In the genomic region with DNA sequence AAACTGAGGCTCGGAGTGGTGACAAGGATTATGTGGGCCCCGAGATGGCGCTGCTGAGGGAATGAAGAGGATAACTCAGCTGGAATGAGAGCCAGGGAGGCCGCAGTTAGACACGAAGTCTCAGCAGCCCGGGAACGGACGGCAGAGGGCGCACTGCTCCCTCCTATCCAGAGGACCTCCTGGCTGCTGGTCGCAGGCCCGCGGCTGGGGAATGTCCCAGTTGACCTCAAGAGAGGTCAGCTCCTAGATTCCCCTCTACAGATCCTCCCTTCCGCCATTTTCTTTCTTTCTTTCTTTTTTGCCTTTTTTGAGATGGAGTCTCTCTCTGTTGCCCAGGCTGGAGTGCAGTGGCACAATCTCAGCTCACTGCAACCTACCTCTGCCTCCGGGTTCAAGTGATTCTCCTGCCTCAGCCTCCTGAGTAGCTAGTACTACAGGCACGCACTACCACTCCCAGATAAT, we compare ENCODE assay signal across 8 cellular contexts. TPM values are rescaled to one million over a fixed set of nuclear protein-coding genes. Genes with fewer than 3 reads are reported as not detected.
DNase-seq lines count a peak whose midpoint lies in the region; FAIRE-seq and TF ChIP-seq lines count a peak whose summit lies in the region.

No MANE protein-coding gene starts in this region.

- H3K4me3 ChIP-seq in GM23248, result no peak overlapping the region
- no peak overlapping the region for H3K4me3 ChIP-seq in H1 (ENCODE audit: extremely low read depth in 1 of 4, insufficient read depth in 2 of 4, low read depth in 3 of 4, low read length in 4 of 4)
- no peak overlapping the region for H3K4me3 ChIP-seq in suprapubic skin

- no peak overlapping the region for H4K91ac ChIP-seq in H1 (replicated peaks; ENCODE audit: insufficient read length, low read length)

- H4K20me1 ChIP-seq in GM23248 (ENCODE audit: insufficient read depth) (no peaks in the 10 kb centered on the region), H1 (replicated peaks in 1 of 2; ENCODE audit: control insufficient read depth in 1 of 2, insufficient read depth in 2 of 2, low read length in 2 of 2) (peaks cover 0 to 4% of the 10 kb centered on the region in 2 experiments)

- TF ChIP-seq EP300 in H1 (IDR thresholded peaks at IDR 0.05; ENCODE audit: borderline replicate concordance in 1 of 2, low read depth in 2 of 2, low read length in 2 of 2) (peak in 1 of 2 experiments; percentile 16; a peak in 1 of 3 replicates), suprapubic skin (IDR thresholded peaks at IDR 0.05) (no peak)

- H2BK120ac ChIP-seq in H1 (replicated peaks; ENCODE audit: low read depth, low read length), result no peak overlapping the region

- no peak overlapping the region for H3K23ac ChIP-seq in H1 (ENCODE audit: insufficient read length)

- TF ChIP-seq POLR2A in H1 (IDR thresholded peaks at IDR 0.05; ENCODE audit: control extremely low read depth in 1 of 2, low read depth in 2 of 2, low read length in 2 of 2) (no peak), suprapubic skin (IDR thresholded peaks at IDR 0.05) (no peak)

- no peak overlapping the region for H4K8ac ChIP-seq in H1 (ENCODE audit: extremely low read depth, insufficient read depth, low read length)

- no peaks in the 10 kb centered on the region for H3K36me3 Mint-ChIP-seq in activated CD4-positive, alpha-beta memory T cell treated with anti-CD3 and anti-CD28 coated beads, Interleukin-2, amount 10 ng/mL, durations not matched to agents 7 days and 5 days (ENCODE audit: low read depth)

- H3F3A ChIP-seq in GM23248 (ENCODE audit: insufficient read depth), result no peaks in the 10 kb centered on the region

- H3K36me3 ChIP-seq in GM23248 (ENCODE audit: low read depth) (no peaks in the 10 kb centered on the region), H1 (ENCODE audit: control insufficient read depth in 2 of 4, insufficient read depth in 4 of 4, low read length in 3 of 4) (0 out of 8 replicates have a peak, but pooled peaks cover 0 to under 1% (median 0%) of the 10 kb centered on the region in 4 experiments), suprapubic skin (no peaks in the 10 kb centered on the region)

- peak; percentile 28 for DNase-seq in AG09319 (ENCODE audit: extremely low read depth, low read depth)
- DNase-seq in GM23248, result peak; percentile 89
- DNase-seq in NCI-H748 treated with DMSO at 0.1 percent for 48 hours (lab: John Stamatoyannopoulos, UW), result peak; percentile 64
- DNase-seq in activated CD4-positive, alpha-beta memory T cell treated with anti-CD3 and anti-CD28 coated beads, Interleukin-2, amount 10 ng/mL, durations not matched to agents 7 days and 5 days, result peak; percentile 65
- DNase-seq in H1 (ENCODE audit: low read depth in 1 of 2, low spot score in 2 of 2), result peak; percentile 89 to 99
- DNase-seq in midbrain (lab: John Stamatoyannopoulos, UW), result peak; percentile 91
- DNase-seq in stimulated activated CD8-positive, alpha-beta memory T cell treated with anti-CD3 and anti-CD28 coated beads, Interleukin-4, amount 100 ng/mL, for 48 hours, result peak; percentile 89
- DNase-seq in suprapubic skin (ENCODE audit: low spot score in 2 of 2), result no peak

- no peak overlapping the region for H3K9ac ChIP-seq in GM23248
- H3K9ac ChIP-seq in H1 (replicated peaks in 1 of 4; ENCODE audit: extremely low read depth in 1 of 4, low read depth in 3 of 4, low read length in 3 of 4), result no peak overlapping the region

- 21 to 22% methylated on average over 15 of the region's 15 CpGs for WGBS in GM23248 (ENCODE audit: low coverage in 1 of 2, low lambda C conversion rate in 2 of 2, missing lambda C conversion rate in 2 of 2), 2 experiments
- 26% methylated on average over 15 of the region's 15 CpGs; no CpG with 5 or more reads in 1 of the 2 experiments for WGBS in H1 (ENCODE audit: extremely low coverage in 1 of 2, insufficient coverage in 1 of 2, insufficient read length in 1 of 2, insufficient replicate concordance in 2 of 2, low coverage in 1 of 2, low lambda C conversion rate in 2 of 2, missing lambda C conversion rate in 1 of 2), 2 experiments
- 21% methylated on average over 15 of the region's 15 CpGs for WGBS in suprapubic skin

- no peak overlapping the region for H3K4me3 Mint-ChIP-seq in activated CD4-positive, alpha-beta memory T cell treated with anti-CD3 and anti-CD28 coated beads, Interleukin-2, amount 10 ng/mL, durations not matched to agents 7 days and 5 days

- no peak overlapping the region for H3K56ac ChIP-seq in H1 (replicated peaks; ENCODE audit: insufficient read length, low read depth, low read length)

- H3K23me2 ChIP-seq in H1 (ENCODE audit: low read depth, low read length), result no peaks in the 10 kb centered on the region; the same call in 1 of the 2 replicates

- no peak overlapping the region for H3K27ac Mint-ChIP-seq in activated CD4-positive, alpha-beta memory T cell treated with anti-CD3 and anti-CD28 coated beads, Interleukin-2, amount 10 ng/mL, durations not matched to agents 7 days and 5 days

- H2BK12ac ChIP-seq in H1 (ENCODE audit: low read depth, low read length), result no peak overlapping the region

- no peaks in the 10 kb centered on the region for H3K9me2 ChIP-seq in GM23248 (ENCODE audit: insufficient read depth)

- H3K79me2 ChIP-seq in GM23248 (ENCODE audit: insufficient read depth) (no peaks in the 10 kb centered on the region), H1 (ENCODE audit: control insufficient read depth in 1 of 2, insufficient read depth in 2 of 2, low read length in 2 of 2) (no peaks in the 10 kb centered on the region)

- H3K4me1 ChIP-seq in GM23248 (ENCODE audit: insufficient read depth) (no peaks in the 10 kb centered on the region), H1 (replicated peaks in 1 of 4; ENCODE audit: control insufficient read depth in 3 of 4, insufficient read depth in 4 of 4, low read length in 3 of 4) (no peaks in the 10 kb centered on the region), suprapubic skin (no peaks in the 10 kb centered on the region)

- H2BK20ac ChIP-seq in H1 (ENCODE audit: low read length), result no peak overlapping the region

- no peak overlapping the region for H3K14ac ChIP-seq in H1 (ENCODE audit: insufficient read length)

- H2BK5ac ChIP-seq in H1 (ENCODE audit: low read depth, low read length), result no peak overlapping the region

- no peak overlapping the region for H4K5ac ChIP-seq in H1 (ENCODE audit: insufficient read length, low read depth, low read length)

- H3K27me3 ChIP-seq in GM23248 (replicated peaks; ENCODE audit: insufficient read depth) (no peaks in the 10 kb centered on the region), H1 (replicated peaks in 1 of 4; ENCODE audit: control insufficient read depth in 3 of 4, extremely low read depth in 1 of 4, insufficient read depth in 3 of 4, low read length in 3 of 4) (no peaks in the 10 kb centered on the region), suprapubic skin (peaks cover 18% of the 10 kb centered on the region)

- FAIRE-seq in H1 (lab: Jason Lieb, UNC), result peak; percentile 52

- H3K79me1 ChIP-seq in H1 (ENCODE audit: low read depth, low read length), result no peaks in the 10 kb centered on the region

- peak; percentile 89 to 91 for TF ChIP-seq RAD21 in H1 (IDR thresholded peaks at IDR 0.05 in 1 of 2, conservative IDR thresholded peaks at IDR 0.05 in 1 of 2; ENCODE audit: low read depth in 2 of 2, low read length in 2 of 2)

- TF ChIP-seq CTCF in AG09319 (IDR thresholded peaks at IDR 0.05; ENCODE audit: low read depth, low read length) (peak; percentile 79), H1 (IDR thresholded peaks at IDR 0.05; ENCODE audit: control extremely low read depth in 1 of 3, insufficient read depth in 1 of 3, low read depth in 1 of 3, low read length in 3 of 3) (peak; percentile 98 to 100 (median 99)), suprapubic skin (IDR thresholded peaks at IDR 0.05) (peak in 1 of 2 donors; percentile 68)

- POLR2A ChIA-PET in activated CD4-positive, alpha-beta memory T cell treated with anti-CD3 and anti-CD28 coated beads, Interleukin-2, amount 10 ng/mL, durations not matched to agents 7 days and 5 days (lab: Charles Lee), result no interaction called here
- POLR2A ChIA-PET in H1 (lab: Charles Lee; ENCODE audit: partially characterized antibody), result interaction anchor here (0.6 to 2.0 kb wide), 4 partner anchors 12 to 70 kb away, joined by 3 to 8 read pairs (median 4); no protein-coding TSS in a partner anchor

- in situ Hi-C loops in GM23248 (cut with MboI), result no loop called here

- H2AK5ac ChIP-seq in H1 (ENCODE audit: low read depth, low read length), result no peak overlapping the region

- no peak overlapping the region for H3K27ac ChIP-seq in GM23248
- H3K27ac ChIP-seq in H1 (ENCODE audit: low read depth, low read length), result no peak overlapping the region
- H3K27ac ChIP-seq in suprapubic skin, result no peak overlapping the region

- H3K27me3 Mint-ChIP-seq in activated CD4-positive, alpha-beta memory T cell treated with anti-CD3 and anti-CD28 coated beads, Interleukin-2, amount 10 ng/mL, durations not matched to agents 7 days and 5 days, result peaks cover 6% of the 10 kb centered on the region

- H3K4me2 ChIP-seq in GM23248 (ENCODE audit: unreplicated experiment) (no peak overlapping the region), H1 (ENCODE audit: insufficient read depth in 1 of 2, low read depth in 2 of 2, low read length in 2 of 2) (no peak overlapping the region)

- no peaks in the 10 kb centered on the region for H3K9me3 ChIP-seq in GM23248 (ENCODE audit: low read depth)
- H3K9me3 ChIP-seq in H1 (ENCODE audit: insufficient read depth in 2 of 2, low read depth in 1 of 2, low read length in 1 of 2), result no peaks in the 10 kb centered on the region; a peak in 1 of 4 replicates
- H3K9me3 ChIP-seq in suprapubic skin, result peaks cover 3% of the 10 kb centered on the region

- H3K4me1 Mint-ChIP-seq in activated CD4-positive, alpha-beta memory T cell treated with anti-CD3 and anti-CD28 coated beads, Interleukin-2, amount 10 ng/mL, durations not matched to agents 7 days and 5 days, result no peaks in the 10 kb centered on the region

- no peak overlapping the region for H2BK15ac ChIP-seq in H1 (ENCODE audit: low read length)

- no peak overlapping the region for H3K18ac ChIP-seq in H1 (ENCODE audit: extremely low read depth, low read length)

- H2AFZ ChIP-seq in GM23248, result no peak overlapping the region
- no peak overlapping the region for H2AFZ ChIP-seq in H1 (ENCODE audit: low read length)

- CTCF ChIA-PET in activated CD4-positive, alpha-beta memory T cell treated with anti-CD3 and anti-CD28 coated beads, Interleukin-2, amount 10 ng/mL, durations not matched to agents 7 days and 5 days (lab: Charles Lee), result interaction anchor here (0.6 to 4.2 kb wide), 14 partner anchors 17 to 384 kb away, joined by 3 to 26 read pairs (median 4); partner anchors contain the start of gene JOSD2
- CTCF ChIA-PET in H1 (lab: Charles Lee; ENCODE audit: partially characterized antibody), result interaction anchor here (0.7 to 17.1 kb wide), 49 partner anchors 9 to 554 kb away, joined by 3 to 269 read pairs (median 6); partner anchors contain the start of genes ASPDH, CLEC11A, JOSD2 and POLD1

- H3K9me3 Mint-ChIP-seq in activated CD4-positive, alpha-beta memory T cell treated with anti-CD3 and anti-CD28 coated beads, Interleukin-2, amount 10 ng/mL, durations not matched to agents 7 days and 5 days, result peaks cover under 1% of the 10 kb centered on the region

- H3K4ac ChIP-seq in H1 (replicated peaks; ENCODE audit: insufficient read length, low read depth, low read length), result no peak overlapping the region

RNA-seq across cellular contexts. Expression of gene ASPDH, which starts 24.1 kb away (rescaled TPM):
- total RNA-seq in GM23248 (2014; rRNA removed; shearing (Covaris generic)), result not detected in 2 replicates
- not detected in 2 replicates for polyA plus RNA-seq in GM23248 (2016; fragmentation: Nextera tagmentation; extraction: Ambion mirVana)
- not detected for total RNA-seq in activated CD4-positive, alpha-beta memory T cell treated with anti-CD3 and anti-CD28 coated beads, Interleukin-2, amount 10 ng/mL, durations not matched to agents 7 days and 5 days
- total RNA-seq in H1 (2021; fragmentation: NEBNext Ultra II Directional; extraction: Animal tissue kit (Norgen Biotek cat#: 25700)), result not detected in 2 replicates
- polyA plus RNA-seq in H1 (2011; rRNA removed), result not detected in 2 replicates
- polyA plus RNA-seq in H1 (2011; cell fraction: cytosol; rRNA removed), result 0.21 TPM
- polyA plus RNA-seq in H1 (2011; cell fraction: nucleus; rRNA removed), result not detected
- polyA plus RNA-seq in H1 (2012, experiment 1 of 2), result 0.34 TPM in 1 of 4 replicates, not detected in the others
- not detected for polyA plus RNA-seq in H1 (2012, experiment 2 of 2)
- not detected for polyA plus RNA-seq in H1 (2013, experiment 1 of 2)
- polyA plus RNA-seq in H1 (2013, experiment 2 of 2), result not detected
- polyA minus RNA-seq in H1 (2011; rRNA and poly(A)+ RNA removed), result not detected in 2 replicates
- not detected for polyA minus RNA-seq in H1 (2011; cell fraction: cytosol; rRNA and poly(A)+ RNA removed)
- polyA minus RNA-seq in H1 (2011; cell fraction: nucleus; rRNA and poly(A)+ RNA removed), result not detected
- not detected for total RNA-seq in suprapubic skin

RNA-seq across cellular contexts. Expression of gene JOSD2, which starts 26.8 kb away (rescaled TPM):
- total RNA-seq in GM23248 (2014; rRNA removed; shearing (Covaris generic)), result 50.7 and 55.2 TPM in 2 replicates
- polyA plus RNA-seq in GM23248 (2016; fragmentation: Nextera tagmentation; extraction: Ambion mirVana), result 98.5 and 108 TPM in 2 replicates
- total RNA-seq in activated CD4-positive, alpha-beta memory T cell treated with anti-CD3 and anti-CD28 coated beads, Interleukin-2, amount 10 ng/mL, durations not matched to agents 7 days and 5 days, result 10 to 100 TPM; 44.7 to 51.4 TPM
- total RNA-seq in H1 (2021; fragmentation: NEBNext Ultra II Directional; extraction: Animal tissue kit (Norgen Biotek cat#: 25700)), result 1.9 and 3.6 TPM in 2 replicates
- 5.6 and 6.6 TPM in 2 replicates for polyA plus RNA-seq in H1 (2011; rRNA removed)
- polyA plus RNA-seq in H1 (2011; cell fraction: cytosol; rRNA removed), result 5.1 TPM
- polyA plus RNA-seq in H1 (2011; cell fraction: nucleus; rRNA removed), result 3.1 TPM
- polyA plus RNA-seq in H1 (2012, experiment 1 of 2), result 3.2 to 5.8 TPM (median 4.1 TPM) in 4 replicates
- polyA plus RNA-seq in H1 (2012, experiment 2 of 2), result 6.1 TPM
- 1.4 TPM for polyA plus RNA-seq in H1 (2013, experiment 1 of 2)
- polyA plus RNA-seq in H1 (2013, experiment 2 of 2), result 2.0 TPM
- 0.22 and 0.24 TPM in 2 replicates for polyA minus RNA-seq in H1 (2011; rRNA and poly(A)+ RNA removed)
- polyA minus RNA-seq in H1 (2011; cell fraction: cytosol; rRNA and poly(A)+ RNA removed), result 3.0 TPM
- polyA minus RNA-seq in H1 (2011; cell fraction: nucleus; rRNA and poly(A)+ RNA removed), result 3.1 TPM
- total RNA-seq in suprapubic skin, result 10 to 100 TPM in 3 of 4 donors, 1 to 10 TPM in 1; 9.3 to 31.7 (median 28.7) TPM

RNA-seq across cellular contexts. Expression of gene LRRC4B, which starts 30.4 kb away (rescaled TPM):
- total RNA-seq in GM23248 (2014; rRNA removed; shearing (Covaris generic)), result not detected in 2 replicates
- polyA plus RNA-seq in GM23248 (2016; fragmentation: Nextera tagmentation; extraction: Ambion mirVana), result not detected in 2 replicates
- not detected for total RNA-seq in activated CD4-positive, alpha-beta memory T cell treated with anti-CD3 and anti-CD28 coated beads, Interleukin-2, amount 10 ng/mL, durations not matched to agents 7 days and 5 days
- total RNA-seq in H1 (2021; fragmentation: NEBNext Ultra II Directional; extraction: Animal tissue kit (Norgen Biotek cat#: 25700)), result 11.5 and 13.4 TPM in 2 replicates
- polyA plus RNA-seq in H1 (2011; rRNA removed), result 20.8 and 21.2 TPM in 2 replicates
- 12.4 TPM for polyA plus RNA-seq in H1 (2011; cell fraction: cytosol; rRNA removed)
- 13.5 TPM for polyA plus RNA-seq in H1 (2011; cell fraction: nucleus; rRNA removed)
- polyA plus RNA-seq in H1 (2012, experiment 1 of 2), result 9.8 to 18.5 TPM (median 14.7 TPM) in 4 replicates
- 10.8 TPM for polyA plus RNA-seq in H1 (2012, experiment 2 of 2)
- polyA plus RNA-seq in H1 (2013, experiment 1 of 2), result 8.9 TPM
- polyA plus RNA-seq in H1 (2013, experiment 2 of 2), result 8.8 TPM
- polyA minus RNA-seq in H1 (2011; rRNA and poly(A)+ RNA removed), result 7.2 and 9.8 TPM in 2 replicates
- polyA minus RNA-seq in H1 (2011; cell fraction: cytosol; rRNA and poly(A)+ RNA removed), result 17.0 TPM
- 8.6 TPM for polyA minus RNA-seq in H1 (2011; cell fraction: nucleus; rRNA and poly(A)+ RNA removed)
- total RNA-seq in suprapubic skin, result 1 to 10 TPM in 2 of 4 donors, under 1 TPM in 2; 0.24 to 1.0 (median 0.81) TPM

Comparison
In these comparisons a context has a peak if more than half of its experiments do, and no peak if none do; other contexts are left out.
1. DNase-seq: peak in AG09319 (single experiment), GM23248 (single experiment), NCI-H748 treated with DMSO at 0.1 percent for 48 hours (single experiment), activated CD4-positive, alpha-beta memory T cell treated with anti-CD3 and anti-CD28 coated beads, Interleukin-2, amount 10 ng/mL, durations not matched to agents 7 days and 5 days (single experiment), H1 (2 of 2), midbrain (single experiment) and stimulated activated CD8-positive, alpha-beta memory T cell treated with anti-CD3 and anti-CD28 coated beads, Interleukin-4, amount 100 ng/mL, for 48 hours (single experiment); none in suprapubic skin (0 of 2).